In the genomic region with DNA sequence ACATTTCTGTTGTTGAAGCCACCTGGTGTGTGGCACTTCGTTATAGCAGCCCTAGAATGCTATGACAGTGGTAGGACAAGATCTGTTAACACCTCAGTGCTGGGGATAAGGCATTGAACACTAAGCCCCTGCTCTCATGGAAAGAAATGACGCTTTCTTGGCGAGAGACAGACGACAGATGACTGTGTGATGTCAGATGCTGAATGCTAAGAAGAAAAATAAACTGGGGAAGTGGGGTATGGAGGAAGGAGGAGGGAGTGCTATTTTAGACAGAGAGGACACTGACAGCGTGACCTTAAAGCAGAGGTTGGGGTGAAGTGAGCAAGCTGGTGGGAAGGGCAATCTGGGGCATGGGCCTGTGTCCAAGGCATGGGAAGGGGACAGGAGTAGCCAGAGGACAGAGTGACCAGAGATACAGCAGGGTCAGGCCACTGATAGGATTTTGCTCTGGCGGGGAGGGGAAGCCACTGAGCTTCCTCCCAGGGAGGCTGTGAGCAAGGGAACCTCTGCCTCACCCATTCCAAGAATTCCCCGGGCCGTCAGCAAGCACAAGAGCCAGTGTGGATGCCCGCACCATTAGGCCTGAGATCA, we compare ENCODE assay signal across 8 cellular contexts. TPM values are rescaled to one million over a fixed set of nuclear protein-coding genes. Genes with fewer than 3 reads are reported as not detected.
A peak's percentile ranks its signal among the peaks of the same experiment; 100 is the strongest.
DNase-seq lines count a peak whose midpoint lies in the region; ATAC-seq and TF ChIP-seq lines count a peak whose summit lies in the region.
"Had no signal": no experiment of that assay in that cellular context is flagged by ENCODE, and none has a peak within 500 bp of the region (broad histone marks: within the 10 kb centered on the region; RNA-seq: fewer than 3 reads in every experiment).

No MANE protein-coding gene starts in this region.

- no peaks in the 10 kb centered on the region for H3K79me1 ChIP-seq in H9 (ENCODE audit: insufficient read depth, low read depth, low read length, poor library complexity, severe bottlenecking)

- intact Hi-C loops in CD14-positive monocyte (cut with micrococcal nuclease), result no loop called here
- intact Hi-C loops in dendritic cell treated with granulocyte-macrophage colony-stimulating factor and Interleukin-4, amounts not matched to agents 40 ng/mL and 50 ng/mL, for 4 days (cut with micrococcal nuclease), result no loop called here

- no peak overlapping the region for H3T11ph ChIP-seq in H9 (ENCODE audit: low read length)

- H3K23ac ChIP-seq in H9 (ENCODE audit: insufficient read length, low read depth, low read length), result no peak overlapping the region

- DNase-seq in CD14-positive monocyte (ENCODE audit: low spot score), result no peak
- DNase-seq in H9, result peak; percentile 16
- no peak for DNase-seq in natural killer cell treated with Interleukin-12 subunit alpha and Interleukin-12 subunit beta and Interleukin-15 and Interleukin-18, amount 100 ng/mL, for 72 hours (ENCODE audit: low spot score)
- DNase-seq in activated CD4-positive, CD25-positive, alpha-beta regulatory T cell (lab: John Stamatoyannopoulos, UW), result no peak
- no peak for DNase-seq in stimulated activated naive CD4-positive, alpha-beta T cell (lab: John Stamatoyannopoulos, UW)

- H2AK5ac ChIP-seq in H9 (ENCODE audit: insufficient read length, low read length), result no peak overlapping the region

- H3K4me3 Mint-ChIP-seq in CD14-positive monocyte, result peak overlapping the region in 1 of 2 donors; percentile 80
- no peak overlapping the region for H3K4me3 Mint-ChIP-seq in H9
- H3K4me3 Mint-ChIP-seq in dendritic cell treated with granulocyte-macrophage colony-stimulating factor and Interleukin-4, amounts not matched to agents 40 ng/mL and 50 ng/mL, for 4 days, result peak overlapping the region; percentile 44
- H3K4me3 Mint-ChIP-seq in natural killer cell treated with Interleukin-12 subunit alpha and Interleukin-12 subunit beta and Interleukin-15 and Interleukin-18, amount 100 ng/mL, for 72 hours, result no peak overlapping the region

- WGBS in H9 (ENCODE audit: extremely low coverage, insufficient read length, low lambda C conversion rate), result no CpG with 5 or more reads among the region's 9 CpGs

- peaks cover 45 to 60% of the 10 kb centered on the region in 2 donors for H3K36me3 Mint-ChIP-seq in CD14-positive monocyte
- H3K36me3 Mint-ChIP-seq in H9 (ENCODE audit: insufficient read depth in 1 of 3, low read depth in 3 of 3), result peaks cover 5 to 17% (median 16%) of the 10 kb centered on the region in 3 experiments; a peak in 5 of 7 replicates
- H3K36me3 Mint-ChIP-seq in dendritic cell treated with granulocyte-macrophage colony-stimulating factor and Interleukin-4, amounts not matched to agents 40 ng/mL and 50 ng/mL, for 4 days (ENCODE audit: low read depth), result peaks cover 55% of the 10 kb centered on the region
- no peaks in the 10 kb centered on the region for H3K36me3 Mint-ChIP-seq in natural killer cell treated with Interleukin-12 subunit alpha and Interleukin-12 subunit beta and Interleukin-15 and Interleukin-18, amount 100 ng/mL, for 72 hours

- no peak overlapping the region for H2BK5ac ChIP-seq in H9 (ENCODE audit: insufficient read length, low read length)

- H3K4ac ChIP-seq in H9 (ENCODE audit: low read depth, low read length), result no peak overlapping the region

- H3K27me3 Mint-ChIP-seq in CD14-positive monocyte (ENCODE audit: low read depth in 3 of 3) (no peaks in the 10 kb centered on the region), H9 (ENCODE audit: low read depth) (no peaks in the 10 kb centered on the region)
- H3K27me3 Mint-ChIP-seq in dendritic cell treated with granulocyte-macrophage colony-stimulating factor and Interleukin-4, amounts not matched to agents 40 ng/mL and 50 ng/mL, for 4 days, result no peaks in the 10 kb centered on the region
- no peaks in the 10 kb centered on the region for H3K27me3 Mint-ChIP-seq in natural killer cell treated with Interleukin-12 subunit alpha and Interleukin-12 subunit beta and Interleukin-15 and Interleukin-18, amount 100 ng/mL, for 72 hours

- no peaks in the 10 kb centered on the region for H3K27me3 ChIP-seq in H9 (ENCODE audit: insufficient read depth, low read length)

- H3K4me1 Mint-ChIP-seq in CD14-positive monocyte, result peaks cover 53% of the 10 kb centered on the region
- H3K4me1 Mint-ChIP-seq in H9, result 0 out of 4 replicates have a peak, but pooled peaks cover 0 to under 1% of the 10 kb centered on the region in 2 experiments
- H3K4me1 Mint-ChIP-seq in dendritic cell treated with granulocyte-macrophage colony-stimulating factor and Interleukin-4, amounts not matched to agents 40 ng/mL and 50 ng/mL, for 4 days (ENCODE audit: low read depth), result peaks cover 63% of the 10 kb centered on the region
- peaks cover 10 to 22% of the 10 kb centered on the region in 2 donors for H3K4me1 Mint-ChIP-seq in natural killer cell treated with Interleukin-12 subunit alpha and Interleukin-12 subunit beta and Interleukin-15 and Interleukin-18, amount 100 ng/mL, for 72 hours (ENCODE audit: low read depth in 2 of 2)

- H4K5ac ChIP-seq in H9 (ENCODE audit: insufficient read length, low read depth, low read length), result no peak overlapping the region

- no peak overlapping the region for H3K56ac ChIP-seq in H9 (ENCODE audit: insufficient read length, low read depth, low read length)

- no peak overlapping the region for H2AFZ ChIP-seq in H9 (ENCODE audit: low read length)

- TF ChIP-seq CTCF in CD14-positive monocyte (IDR thresholded peaks at IDR 0.05) (no peak), H9 (conservative IDR thresholded peaks at IDR 0.05) (no peak)

- no peaks in the 10 kb centered on the region for H3K79me2 ChIP-seq in H9 (ENCODE audit: insufficient read depth, low read length)

- H2BK120ac ChIP-seq in H9 (ENCODE audit: low read depth, low read length, poor library complexity, severe bottlenecking), result no peak overlapping the region

- no peaks in the 10 kb centered on the region for H3K9me3 ChIP-seq in H9 (ENCODE audit: control insufficient read depth, low read depth, low read length)

- H2BK20ac ChIP-seq in H9 (ENCODE audit: low read depth, low read length, poor library complexity, severe bottlenecking), result no peak overlapping the region

- H4K91ac ChIP-seq in H9 (ENCODE audit: insufficient read length, low read depth, low read length), result no peak overlapping the region

- no peaks in the 10 kb centered on the region for H3K4me1 ChIP-seq in H9 (ENCODE audit: insufficient read depth, low read length)

- H3K23me2 ChIP-seq in H9 (ENCODE audit: insufficient read length, low read depth, low read length, poor library complexity, severe bottlenecking), result peaks cover 2% of the 10 kb centered on the region

- H2BK15ac ChIP-seq in H9 (ENCODE audit: low read depth, low read length), result no peak overlapping the region

- H3K4me2 ChIP-seq in H9 (ENCODE audit: insufficient read depth, insufficient read length, low read length), result no peak overlapping the region

- no peak overlapping the region for H3K27ac ChIP-seq in H9 (ENCODE audit: insufficient read length, low read depth, low read length)

- H3K27ac Mint-ChIP-seq in CD14-positive monocyte, result peak overlapping the region; percentile 74 to 93 (median 81)
- peak overlapping the region in 2 of 3 experiments; percentile 11 to 32; a peak in 2 of 7 replicates for H3K27ac Mint-ChIP-seq in H9
- H3K27ac Mint-ChIP-seq in dendritic cell treated with granulocyte-macrophage colony-stimulating factor and Interleukin-4, amounts not matched to agents 40 ng/mL and 50 ng/mL, for 4 days, result peak overlapping the region; percentile 94
- peak overlapping the region; percentile 65 to 92 for H3K27ac Mint-ChIP-seq in natural killer cell treated with Interleukin-12 subunit alpha and Interleukin-12 subunit beta and Interleukin-15 and Interleukin-18, amount 100 ng/mL, for 72 hours

- H3K9ac ChIP-seq in H9 (ENCODE audit: extremely low read depth, insufficient read length, low read length), result no peak overlapping the region

- H4K20me1 ChIP-seq in H9 (ENCODE audit: control insufficient read depth, insufficient read depth, insufficient read length), result no peaks in the 10 kb centered on the region

- H2BK12ac ChIP-seq in H9 (ENCODE audit: insufficient read length, low read depth, low read length), result no peak overlapping the region

- H3K18ac ChIP-seq in H9 (ENCODE audit: insufficient read length, low read depth, low read length), result no peak overlapping the region

- H3K14ac ChIP-seq in H9 (ENCODE audit: insufficient read depth, low read length), result no peak overlapping the region

- no peak for ATAC-seq in natural killer cell treated with Interleukin-12 subunit alpha and Interleukin-12 subunit beta and Interleukin-15 and Interleukin-18, amount 100 ng/mL, for 72 hours
- no peak for ATAC-seq in HG02623 (IDR thresholded peaks at IDR 0.05; ENCODE audit: unreplicated experiment)

- H3K9me3 Mint-ChIP-seq in CD14-positive monocyte, result peaks cover 0 to 3% (median 0%) of the 10 kb centered on the region in 7 donors
- H3K9me3 Mint-ChIP-seq in H9, result no peaks in the 10 kb centered on the region
- no peaks in the 10 kb centered on the region for H3K9me3 Mint-ChIP-seq in dendritic cell treated with granulocyte-macrophage colony-stimulating factor and Interleukin-4, amounts not matched to agents 40 ng/mL and 50 ng/mL, for 4 days
- no peaks in the 10 kb centered on the region for H3K9me3 Mint-ChIP-seq in natural killer cell treated with Interleukin-12 subunit alpha and Interleukin-12 subunit beta and Interleukin-15 and Interleukin-18, amount 100 ng/mL, for 72 hours

- H4K8ac ChIP-seq in H9 (replicated peaks; ENCODE audit: insufficient read length, low read depth, low read length), result no peak overlapping the region

RNA-seq across cellular contexts. Expression of gene DOP1B, which starts 15.2 kb away (rescaled TPM):
- polyA plus RNA-seq in CD14-positive monocyte, result 10 to 100 TPM in 1 of 2 donors, 1 to 10 TPM in 1; 6.0 to 11.0 TPM
- total RNA-seq in H9 (2021), result 8.7 and 10.0 TPM in 2 replicates
- 10 to 100 TPM in 1 of 2 donors, 1 to 10 TPM in 1; 8.9 to 16.3 TPM for total RNA-seq in natural killer cell treated with Interleukin-12 subunit alpha and Interleukin-12 subunit beta and Interleukin-15 and Interleukin-18, amount 100 ng/mL, for 72 hours

RNA-seq across cellular contexts. Expression of gene CBR3, which starts 37.0 kb away (rescaled TPM):
- under 1 TPM; 0.32 to 0.40 TPM for polyA plus RNA-seq in CD14-positive monocyte
- total RNA-seq in H9 (2021), result 1.9 and 2.4 TPM in 2 replicates
- 1 to 10 TPM; 4.5 to 6.5 TPM for total RNA-seq in natural killer cell treated with Interleukin-12 subunit alpha and Interleukin-12 subunit beta and Interleukin-15 and Interleukin-18, amount 100 ng/mL, for 72 hours
- total RNA-seq: OCI-LY7 had no signal

Comparison
In these comparisons a context has a peak if more than half of its experiments do, and no peak if none do; other contexts are left out.
1. H3K27ac Mint-ChIP-seq: peak in every context shown above with its lines; median percentile 94 in dendritic cell treated with granulocyte-macrophage colony-stimulating factor and Interleukin-4, amounts not matched to agents 40 ng/mL and 50 ng/mL, for 4 days; 81 in CD14-positive monocyte; 78 in natural killer cell treated with Interleukin-12 subunit alpha and Interleukin-12 subunit beta and Interleukin-15 and Interleukin-18, amount 100 ng/mL, for 72 hours; 22 in H9.